In the genomic region with DNA sequence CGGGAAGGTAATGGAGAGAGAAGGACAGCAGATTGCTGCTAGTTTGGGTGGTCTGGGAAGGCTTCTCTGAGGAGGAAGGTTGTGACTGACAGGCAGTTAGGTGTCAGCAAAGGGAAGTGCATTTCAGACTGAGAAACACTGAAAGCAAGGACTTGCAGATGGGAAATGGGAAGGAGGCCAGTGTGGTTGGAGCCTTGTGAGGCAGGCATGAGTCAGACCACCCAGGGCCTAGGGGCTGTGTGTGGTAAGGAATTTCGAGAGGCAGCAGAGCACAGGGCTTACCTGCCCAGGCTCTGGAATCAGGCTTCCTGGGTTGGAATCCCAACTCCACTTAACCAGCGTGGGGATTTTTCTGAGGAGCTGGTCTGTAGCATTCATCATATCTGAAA, we compare ENCODE assay signal across 1 cellular context.
TF ChIP-seq lines count a peak whose summit lies in the region.

No MANE protein-coding gene starts in this region.

TF ChIP-seq in SK-N-SH, 30 proteins besides CTCF, POLR2A, EP300 and RAD21 (continued from another document):
- TF ChIP-seq ZBTB33 (IDR thresholded peaks at IDR 0.05; ENCODE audit: borderline replicate concordance, low read depth) (no peak), POLR2AphosphoS5 (IDR thresholded peaks at IDR 0.05; ENCODE audit: low read depth, low read length) (peak; percentile 73; the same call in 1 of the 2 replicates), SMC3 (IDR thresholded peaks at IDR 0.05; ENCODE audit: low read depth, low read length) (no peak), SIN3A (IDR thresholded peaks at IDR 0.05; ENCODE audit: borderline replicate concordance, low read depth, low read length) (peak; percentile 76; the same call in 1 of the 2 replicates), TEAD4 (IDR thresholded peaks at IDR 0.05; ENCODE audit: borderline replicate concordance, insufficient read depth) (peak; percentile 87), NFIC (IDR thresholded peaks at IDR 0.05; ENCODE audit: borderline replicate concordance) (peak; percentile 96), FOXJ3 (CRISPR knock-in tag; IDR thresholded peaks at IDR 0.05) (no peak), EZH2phosphoT487 (IDR thresholded peaks at IDR 0.05; ENCODE audit: borderline replicate concordance, low read depth) (no peak)
- TF ChIP-seq, protein P1, sequence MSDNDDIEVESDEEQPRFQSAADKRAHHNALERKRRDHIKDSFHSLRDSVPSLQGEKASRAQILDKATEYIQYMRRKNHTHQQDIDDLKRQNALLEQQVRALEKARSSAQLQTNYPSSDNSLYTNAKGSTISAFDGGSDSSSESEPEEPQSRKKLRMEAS (IDR thresholded peaks at IDR 0.05; ENCODE audit: low read depth) = peak; percentile 89
- TF ChIP-seq, protein P2, sequence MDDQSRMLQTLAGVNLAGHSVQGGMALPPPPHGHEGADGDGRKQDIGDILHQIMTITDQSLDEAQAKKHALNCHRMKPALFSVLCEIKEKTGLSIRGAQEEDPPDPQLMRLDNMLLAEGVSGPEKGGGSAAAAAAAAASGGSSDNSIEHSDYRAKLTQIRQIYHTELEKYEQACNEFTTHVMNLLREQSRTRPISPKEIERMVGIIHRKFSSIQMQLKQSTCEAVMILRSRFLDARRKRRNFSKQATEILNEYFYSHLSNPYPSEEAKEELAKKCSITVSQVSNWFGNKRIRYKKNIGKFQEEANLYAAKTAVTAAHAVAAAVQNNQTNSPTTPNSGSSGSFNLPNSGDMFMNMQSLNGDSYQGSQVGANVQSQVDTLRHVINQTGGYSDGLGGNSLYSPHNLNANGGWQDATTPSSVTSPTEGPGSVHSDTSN (IDR thresholded peaks at IDR 0.05) = peak; percentile 98
